8 cellular contexts compared by ENCODE assay signal in genomic region chr17:35448899-35449227, GRCh38. TPM values are rescaled to one million over a fixed set of nuclear protein-coding genes. Genes with fewer than 3 reads are reported as not detected.
DNase-seq lines count a peak whose midpoint lies in the region; ATAC-seq and TF ChIP-seq lines count a peak whose summit lies in the region.

No MANE protein-coding gene starts in this region.

- no peak for TF ChIP-seq CTCF in SK-N-SH (IDR thresholded peaks at IDR 0.05)
- no peak for TF ChIP-seq CTCF in right atrium auricular region (IDR thresholded peaks at IDR 0.05)

- H3F3A ChIP-seq in SK-N-SH (replicated peaks; ENCODE audit: insufficient read depth) = no peaks in the 10 kb centered on the region

- POLR2A ChIA-PET in SK-N-SH (lab: Yijun Ruan, JAX) = no interaction called here

- no peaks in the 10 kb centered on the region for H3K36me3 ChIP-seq in SK-N-SH (replicated peaks in 1 of 2; ENCODE audit: control insufficient read depth in 1 of 2, insufficient read depth in 2 of 2, low read length in 1 of 2)
- H3K36me3 ChIP-seq in right atrium auricular region = no peaks in the 10 kb centered on the region
- no peaks in the 10 kb centered on the region for H3K36me3 ChIP-seq in skeletal muscle tissue (ENCODE audit: control insufficient read depth in 3 of 3, insufficient read depth in 3 of 3, low read length in 3 of 3)

- H3K79me2 ChIP-seq in SK-N-SH (ENCODE audit: insufficient read depth) = no peaks in the 10 kb centered on the region

- intact Hi-C loops in posterior vena cava (cut with DNase I) = no loop called here

- peak overlapping the region; percentile 63; the same call in 1 of the 2 replicates for H2AFZ ChIP-seq in SK-N-SH (ENCODE audit: low read depth)

- H3K27me3 ChIP-seq in SK-N-SH (ENCODE audit: insufficient read depth) = peaks cover 87% of the 10 kb centered on the region
- no peaks in the 10 kb centered on the region for H3K27me3 ChIP-seq in right atrium auricular region
- H3K27me3 ChIP-seq in skeletal muscle tissue (ENCODE audit: control insufficient read depth in 3 of 3, insufficient read depth in 3 of 3, low read length in 3 of 3) = peaks cover 15 to 31% (median 27%) of the 10 kb centered on the region in 3 donors

- no peaks in the 10 kb centered on the region for H3K9me2 ChIP-seq in SK-N-SH

- H3K4me3 ChIP-seq in SK-N-SH (ENCODE audit: low read depth in 2 of 2, low read length in 1 of 2) (no peak overlapping the region), right atrium auricular region (peak overlapping the region; percentile 38 to 63), skeletal muscle tissue (ENCODE audit: low read length in 3 of 3) (peak overlapping the region; percentile 65 to 75 (median 74))

- H3K4me2 ChIP-seq in SK-N-SH = peak overlapping the region; percentile 78; the same call in 1 of the 2 replicates

- TF ChIP-seq RAD21 in SK-N-SH (IDR thresholded peaks at IDR 0.05; ENCODE audit: low read length) = no peak

- H3K27ac ChIP-seq in SK-N-SH (ENCODE audit: low read depth in 2 of 2, low read length in 1 of 2) (no peak overlapping the region), right atrium auricular region (peak overlapping the region; percentile 45 to 73), skeletal muscle tissue (ENCODE audit: low read depth, low read length) (no peak overlapping the region)

- no peak for TF ChIP-seq EP300 in SK-N-SH (IDR thresholded peaks at IDR 0.05; ENCODE audit: borderline replicate concordance in 1 of 2, low read depth in 1 of 2, low read length in 1 of 2)

- H3K4me1 ChIP-seq in SK-N-SH (ENCODE audit: control insufficient read depth in 1 of 2, insufficient read depth in 2 of 2, low read depth in 1 of 2, low read length in 1 of 2) (no peaks in the 10 kb centered on the region), right atrium auricular region (peaks cover 0 to 24% of the 10 kb centered on the region in 2 donors), skeletal muscle tissue (ENCODE audit: control insufficient read depth in 3 of 3, insufficient read depth in 3 of 3, low read length in 3 of 3) (peaks cover 7 to 12% (median 8%) of the 10 kb centered on the region in 3 donors)

- no peak for DNase-seq in SK-N-SH
- DNase-seq in right atrium auricular region (ENCODE audit: low spot score) = no peak
- DNase-seq in effector CD8-positive, alpha-beta T cell (lab: John Stamatoyannopoulos, UW) = no peak
- no peak for DNase-seq in posterior vena cava (ENCODE audit: low spot score)
- DNase-seq in NCI-H526 (lab: John Stamatoyannopoulos, UW) = no peak
- no peak for DNase-seq in ecto neural progenitor cell (ENCODE audit: low spot score)

- H4K20me1 ChIP-seq in SK-N-SH (ENCODE audit: insufficient read depth) = no peaks in the 10 kb centered on the region

- H3K9ac ChIP-seq in SK-N-SH = no peak overlapping the region
- no peak overlapping the region for H3K9ac ChIP-seq in skeletal muscle tissue (ENCODE audit: low read depth in 1 of 3, low read length in 3 of 3)

- CTCF ChIA-PET in SK-N-SH (lab: Yijun Ruan, JAX) = no interaction called here

- no peaks in the 10 kb centered on the region for H3K9me3 ChIP-seq in SK-N-SH
- no peaks in the 10 kb centered on the region for H3K9me3 ChIP-seq in right atrium auricular region
- H3K9me3 ChIP-seq in skeletal muscle tissue (ENCODE audit: control insufficient read depth in 3 of 3, low read length in 3 of 3) = no peaks in the 10 kb centered on the region

- WGBS in SK-N-SH (ENCODE audit: low lambda C conversion rate) = 27% methylated on average over 8 of the region's 16 CpGs

- peak; percentile 12 for ATAC-seq in GM19395 (IDR thresholded peaks at IDR 0.05; ENCODE audit: unreplicated experiment)

TF ChIP-seq in SK-N-SH, 30 proteins besides CTCF, POLR2A, EP300 and RAD21:
- TF ChIP-seq REST (IDR thresholded peaks at IDR 0.05; ENCODE audit: low read depth, low read length) (no peak), NFIC (IDR thresholded peaks at IDR 0.05; ENCODE audit: borderline replicate concordance) (no peak), POLR2AphosphoS5 (IDR thresholded peaks at IDR 0.05; ENCODE audit: low read depth, low read length) (no peak), ZBTB33 (IDR thresholded peaks at IDR 0.05; ENCODE audit: borderline replicate concordance, low read depth) (no peak), MAX (IDR thresholded peaks at IDR 0.05; ENCODE audit: low read depth) (no peak), RCOR1 (IDR thresholded peaks at IDR 0.05; ENCODE audit: low read length) (no peak), SIN3A (IDR thresholded peaks at IDR 0.05; ENCODE audit: borderline replicate concordance, low read depth, low read length) (no peak), YY1 (IDR thresholded peaks at IDR 0.05; ENCODE audit: low read depth) (no peak), CHD2 (IDR thresholded peaks at IDR 0.05; ENCODE audit: low read length, partially characterized antibody) (no peak), TCF12 (IDR thresholded peaks at IDR 0.05) (no peak), NRF1 (IDR thresholded peaks at IDR 0.05; ENCODE audit: low read depth, low read length) (no peak), ELF1 (IDR thresholded peaks at IDR 0.05) (no peak), FOSL2 (IDR thresholded peaks at IDR 0.05; ENCODE audit: borderline replicate concordance, low read depth) (no peak), MXI1 (IDR thresholded peaks at IDR 0.05; ENCODE audit: low read depth, low read length) (no peak)

RNA-seq across cellular contexts. Expression of gene SLFN13, which starts 0.3 kb away (rescaled TPM):
- under 0.01 TPM in 1 of 2 replicates, not detected in the other for polyA plus RNA-seq in SK-N-SH (2012; rRNA removed)
- not detected in 2 replicates for polyA plus RNA-seq in SK-N-SH (2012; cell fraction: cytosol; rRNA removed)
- 0.02 TPM in 1 of 2 replicates, not detected in the other for polyA plus RNA-seq in SK-N-SH (2012; cell fraction: nucleus; rRNA removed)
- total RNA-seq in right atrium auricular region (1 to 10 TPM; 1.1 to 1.3 TPM), skeletal muscle tissue (1.0 TPM), posterior vena cava (10 to 100 TPM in 1 of 2 donors, 1 to 10 TPM in 1; 8.8 to 17.9 TPM)

RNA-seq across cellular contexts. Expression of gene SLFN12, which starts 16.6 kb away (rescaled TPM):
- polyA plus RNA-seq in SK-N-SH (2012; rRNA removed) = 5.6 and 8.0 TPM in 2 replicates
- 5.6 and 6.0 TPM in 2 replicates for polyA plus RNA-seq in SK-N-SH (2012; cell fraction: cytosol; rRNA removed)
- 11.3 and 19.2 TPM in 2 replicates for polyA plus RNA-seq in SK-N-SH (2012; cell fraction: nucleus; rRNA removed)
- total RNA-seq in right atrium auricular region (1 to 10 TPM; 3.4 to 3.6 TPM), skeletal muscle tissue (16.7 TPM), posterior vena cava (10 to 100 TPM; 13.1 to 15.0 TPM)

Comparison
In these comparisons a context has a peak if more than half of its experiments do, and no peak if none do; other contexts are left out.
1. H3K27ac ChIP-seq: peak in right atrium auricular region (2 of 2); none in SK-N-SH (0 of 2) and skeletal muscle tissue (single experiment).
2. H3K4me3 ChIP-seq: peak in right atrium auricular region (2 of 2) and skeletal muscle tissue (3 of 3); none in SK-N-SH (0 of 2).